Comparison of ENCODE assay signal across 8 cellular contexts in the genomic region with DNA sequence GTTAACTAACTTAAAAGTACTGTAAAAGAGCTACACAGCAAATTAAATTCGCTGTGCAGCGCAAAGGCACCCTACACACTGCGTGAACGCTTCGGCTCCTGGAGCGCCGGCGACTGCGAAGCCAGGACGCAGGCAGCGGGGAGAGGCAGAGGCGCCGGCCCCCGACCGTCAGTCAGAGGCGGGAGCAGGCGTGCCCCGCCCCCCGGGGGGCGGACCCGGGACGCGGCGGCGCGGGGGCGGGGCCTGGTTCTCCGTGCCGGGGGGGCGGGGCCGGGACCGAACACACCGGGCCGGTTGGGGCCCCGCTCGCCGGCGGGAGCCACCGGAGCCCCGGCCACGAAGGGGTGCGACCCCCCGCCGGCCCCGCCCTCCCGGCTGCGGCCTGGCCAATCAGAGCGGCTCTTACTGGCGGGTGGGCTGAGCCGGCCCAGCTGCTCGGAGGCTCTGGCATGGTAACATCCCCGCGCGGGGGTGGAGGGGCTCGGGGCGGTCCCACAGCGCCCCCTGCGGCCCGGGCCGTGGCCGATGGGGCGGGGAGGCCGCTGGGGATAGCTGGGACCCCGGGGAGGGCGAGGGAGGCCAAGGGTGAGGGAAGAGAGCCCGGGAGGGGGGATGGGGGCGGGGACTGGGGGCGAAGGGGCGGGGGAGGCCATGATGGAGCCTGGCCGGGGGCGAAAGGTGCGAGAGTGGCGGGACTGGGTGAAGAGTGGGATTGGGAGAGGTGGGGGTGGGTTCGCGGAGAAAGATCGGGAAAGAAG. TPM values are rescaled to one million over a fixed set of nuclear protein-coding genes. Genes with fewer than 3 reads are reported as not detected.
DNase-seq lines count a peak whose midpoint lies in the region; ATAC-seq lines count a peak whose summit lies in the region.

PRPF40B (plus strand) TSS at position 420 of the 758 bp plus-strand sequence; CDS start at position 450, 30 bp downstream.

- peak; percentile 81 for ATAC-seq in GM19023 (IDR thresholded peaks at IDR 0.05; ENCODE audit: unreplicated experiment)
- ATAC-seq in HG03196 (IDR thresholded peaks at IDR 0.05; ENCODE audit: unreplicated experiment) = peak; percentile 62
- peak; percentile 94 for ATAC-seq in left lobe of liver

- H3K27ac ChIP-seq in cingulate gyrus (ENCODE audit: low read depth, low read length) = peak within 1 kb of the TSS; percentile 77

- DNase-seq in AML-193 (lab: John Stamatoyannopoulos, UW) (peak; percentile 59 to 67), NCI-H446 treated with DMSO at 0.1 percent for 48 hours (lab: John Stamatoyannopoulos, UW) (peak; percentile 72), left lobe of liver (ENCODE audit: low spot score) (peak; percentile 91)
- peak; percentile 82 to 87 for DNase-seq in activated CD4-positive, alpha-beta T cell treated with anti-CD3 and anti-CD28 coated beads for 4 hours
- peak; percentile 80 for DNase-seq in stimulated activated CD4-positive, alpha-beta T cell treated with anti-CD3 and anti-CD28 coated beads, Interleukin-2, amount 100 ng/mL, for 4 hours (ENCODE audit: low read depth)

RNA-seq across cellular contexts. Expression of gene PRPF40B, which starts in this region (rescaled TPM):
- total RNA-seq in left lobe of liver = 6.3 TPM

Comparison
In these comparisons a context has a peak if more than half of its experiments do, and no peak if none do; other contexts are left out.
1. Peak in every context shown above with its lines: DNase-seq, ATAC-seq and H3K27ac ChIP-seq.